1 cellular context compared by ENCODE assay signal in the genomic region with DNA sequence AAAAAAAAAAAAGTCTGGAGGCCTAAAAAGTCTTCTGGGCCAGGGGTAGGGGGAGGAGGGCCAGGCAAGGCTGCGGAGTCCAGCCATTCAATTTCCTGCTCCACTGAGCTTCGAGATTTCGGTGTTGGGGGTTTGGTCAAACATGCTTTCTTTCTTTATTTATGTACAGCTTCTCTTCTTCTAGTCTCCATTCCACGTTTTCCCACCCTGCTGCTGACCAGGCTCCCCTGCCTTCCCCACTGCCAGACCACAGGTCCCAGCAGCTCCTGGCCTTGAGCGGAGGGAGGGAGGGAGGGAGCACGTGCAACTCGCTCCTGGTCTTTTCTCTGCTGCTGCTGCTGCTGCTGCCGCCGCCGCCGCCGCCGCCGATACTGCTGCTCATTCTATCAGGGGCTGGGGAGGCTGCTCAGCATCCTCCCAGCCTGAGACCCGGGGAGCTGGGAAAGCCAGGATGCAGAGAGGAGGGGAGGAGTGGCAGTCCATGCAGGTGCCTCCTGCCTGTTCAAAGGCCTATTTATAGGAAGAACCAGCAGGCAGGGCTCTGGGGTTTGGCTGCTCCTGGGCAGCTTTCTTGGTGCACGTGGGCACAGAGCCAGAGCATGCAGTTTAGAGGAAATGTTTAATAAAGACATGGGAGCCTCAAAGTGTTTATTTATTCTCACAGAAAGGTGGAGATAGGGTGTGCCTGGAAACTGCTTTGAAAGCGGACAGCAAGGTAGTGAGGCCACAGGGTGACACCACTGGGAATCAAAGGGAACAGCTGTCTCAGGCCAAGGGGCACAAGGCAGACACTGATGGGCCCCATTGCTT.
TF ChIP-seq lines count a peak whose summit lies in the region.

No MANE protein-coding gene starts in this region.

TF ChIP-seq in HepG2, 621 proteins besides CTCF, POLR2A, EP300 and RAD21 (continued from another document and continues in another):
- TF ChIP-seq, protein P1, sequence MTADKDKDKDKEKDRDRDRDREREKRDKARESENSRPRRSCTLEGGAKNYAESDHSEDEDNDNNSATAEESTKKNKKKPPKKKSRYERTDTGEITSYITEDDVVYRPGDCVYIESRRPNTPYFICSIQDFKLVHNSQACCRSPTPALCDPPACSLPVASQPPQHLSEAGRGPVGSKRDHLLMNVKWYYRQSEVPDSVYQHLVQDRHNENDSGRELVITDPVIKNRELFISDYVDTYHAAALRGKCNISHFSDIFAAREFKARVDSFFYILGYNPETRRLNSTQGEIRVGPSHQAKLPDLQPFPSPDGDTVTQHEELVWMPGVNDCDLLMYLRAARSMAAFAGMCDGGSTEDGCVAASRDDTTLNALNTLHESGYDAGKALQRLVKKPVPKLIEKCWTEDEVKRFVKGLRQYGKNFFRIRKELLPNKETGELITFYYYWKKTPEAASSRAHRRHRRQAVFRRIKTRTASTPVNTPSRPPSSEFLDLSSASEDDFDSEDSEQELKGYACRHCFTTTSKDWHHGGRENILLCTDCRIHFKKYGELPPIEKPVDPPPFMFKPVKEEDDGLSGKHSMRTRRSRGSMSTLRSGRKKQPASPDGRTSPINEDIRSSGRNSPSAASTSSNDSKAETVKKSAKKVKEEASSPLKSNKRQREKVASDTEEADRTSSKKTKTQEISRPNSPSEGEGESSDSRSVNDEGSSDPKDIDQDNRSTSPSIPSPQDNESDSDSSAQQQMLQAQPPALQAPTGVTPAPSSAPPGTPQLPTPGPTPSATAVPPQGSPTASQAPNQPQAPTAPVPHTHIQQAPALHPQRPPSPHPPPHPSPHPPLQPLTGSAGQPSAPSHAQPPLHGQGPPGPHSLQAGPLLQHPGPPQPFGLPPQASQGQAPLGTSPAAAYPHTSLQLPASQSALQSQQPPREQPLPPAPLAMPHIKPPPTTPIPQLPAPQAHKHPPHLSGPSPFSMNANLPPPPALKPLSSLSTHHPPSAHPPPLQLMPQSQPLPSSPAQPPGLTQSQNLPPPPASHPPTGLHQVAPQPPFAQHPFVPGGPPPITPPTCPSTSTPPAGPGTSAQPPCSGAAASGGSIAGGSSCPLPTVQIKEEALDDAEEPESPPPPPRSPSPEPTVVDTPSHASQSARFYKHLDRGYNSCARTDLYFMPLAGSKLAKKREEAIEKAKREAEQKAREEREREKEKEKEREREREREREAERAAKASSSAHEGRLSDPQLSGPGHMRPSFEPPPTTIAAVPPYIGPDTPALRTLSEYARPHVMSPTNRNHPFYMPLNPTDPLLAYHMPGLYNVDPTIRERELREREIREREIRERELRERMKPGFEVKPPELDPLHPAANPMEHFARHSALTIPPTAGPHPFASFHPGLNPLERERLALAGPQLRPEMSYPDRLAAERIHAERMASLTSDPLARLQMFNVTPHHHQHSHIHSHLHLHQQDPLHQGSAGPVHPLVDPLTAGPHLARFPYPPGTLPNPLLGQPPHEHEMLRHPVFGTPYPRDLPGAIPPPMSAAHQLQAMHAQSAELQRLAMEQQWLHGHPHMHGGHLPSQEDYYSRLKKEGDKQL (CRISPR knock-in tag; IDR thresholded peaks at IDR 0.05; ENCODE audit: low read depth) = no peak
- TF ChIP-seq WIZ (CRISPR knock-in tag; IDR thresholded peaks at IDR 0.05) (no peak; the same call in 1 of the 2 replicates), ZNF564 (CRISPR knock-in tag; IDR thresholded peaks at IDR 0.05) (peak; percentile 32; the same call in 1 of the 2 replicates), ZNF672 (CRISPR knock-in tag; IDR thresholded peaks at IDR 0.05) (no peak), ZNF180 (CRISPR knock-in tag; IDR thresholded peaks at IDR 0.05; ENCODE audit: borderline replicate concordance, low read depth) (no peak), ZNF75D (CRISPR knock-in tag; IDR thresholded peaks at IDR 0.05; ENCODE audit: borderline replicate concordance) (no peak), IRX3 (CRISPR knock-in tag; IDR thresholded peaks at IDR 0.05; ENCODE audit: borderline replicate concordance, low read depth) (no peak), HNRNPK (IDR thresholded peaks at IDR 0.05; ENCODE audit: low read depth, low read length, poor library complexity, severe bottlenecking) (no peak), MYNN (CRISPR knock-in tag; IDR thresholded peaks at IDR 0.05; ENCODE audit: low read depth) (peak; percentile 54; the same call in 1 of the 2 replicates), ZFP37 (CRISPR knock-in tag; IDR thresholded peaks at IDR 0.05; ENCODE audit: borderline replicate concordance) (peak; percentile 39; the same call in 1 of the 2 replicates), NR3C1 (CRISPR knock-in tag; IDR thresholded peaks at IDR 0.05) (no peak), POLR2AphosphoS5 (IDR thresholded peaks at IDR 0.05; ENCODE audit: low read depth, low read length) (no peak), RORA (CRISPR knock-in tag; IDR thresholded peaks at IDR 0.05) (no peak), PBX3 (CRISPR knock-in tag; IDR thresholded peaks at IDR 0.05; ENCODE audit: borderline replicate concordance) (no peak), ZBTB37 (CRISPR knock-in tag; IDR thresholded peaks at IDR 0.05) (no peak), PHF5A (CRISPR knock-in tag; IDR thresholded peaks at IDR 0.05; ENCODE audit: low read depth, unreplicated experiment) (no peak), MBD4 (IDR thresholded peaks at IDR 0.05; ENCODE audit: borderline replicate concordance, low read length) (no peak), HMG20A (CRISPR knock-in tag; IDR thresholded peaks at IDR 0.05; ENCODE audit: borderline replicate concordance) (peak; percentile 66), PCBP2 (optimal IDR thresholded peaks at IDR 0.05; ENCODE audit: low read depth, low read length, poor library complexity, severe bottlenecking) (no peak), ZNF256 (CRISPR knock-in tag; conservative IDR thresholded peaks at IDR 0.05) (no peak), THRA (CRISPR knock-in tag; IDR thresholded peaks at IDR 0.05; ENCODE audit: borderline replicate concordance) (peak; percentile 47), EEA1 (CRISPR knock-in tag; IDR thresholded peaks at IDR 0.05; ENCODE audit: borderline replicate concordance) (peak; percentile 51; the same call in 1 of the 2 replicates), RFX1 (IDR thresholded peaks at IDR 0.05) (no peak), ZFP36L1 (CRISPR knock-in tag; IDR thresholded peaks at IDR 0.05) (peak; percentile 45; the same call in 1 of the 2 replicates), ZNF33A (CRISPR knock-in tag; IDR thresholded peaks at IDR 0.05; ENCODE audit: borderline replicate concordance) (no peak), RFX3 (CRISPR knock-in tag; IDR thresholded peaks at IDR 0.05) (no peak)
- TF ChIP-seq, protein P2, sequence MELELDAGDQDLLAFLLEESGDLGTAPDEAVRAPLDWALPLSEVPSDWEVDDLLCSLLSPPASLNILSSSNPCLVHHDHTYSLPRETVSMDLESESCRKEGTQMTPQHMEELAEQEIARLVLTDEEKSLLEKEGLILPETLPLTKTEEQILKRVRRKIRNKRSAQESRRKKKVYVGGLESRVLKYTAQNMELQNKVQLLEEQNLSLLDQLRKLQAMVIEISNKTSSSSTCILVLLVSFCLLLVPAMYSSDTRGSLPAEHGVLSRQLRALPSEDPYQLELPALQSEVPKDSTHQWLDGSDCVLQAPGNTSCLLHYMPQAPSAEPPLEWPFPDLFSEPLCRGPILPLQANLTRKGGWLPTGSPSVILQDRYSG (CRISPR knock-in tag; IDR thresholded peaks at IDR 0.05) = no peak
- TF ChIP-seq, protein P3, sequence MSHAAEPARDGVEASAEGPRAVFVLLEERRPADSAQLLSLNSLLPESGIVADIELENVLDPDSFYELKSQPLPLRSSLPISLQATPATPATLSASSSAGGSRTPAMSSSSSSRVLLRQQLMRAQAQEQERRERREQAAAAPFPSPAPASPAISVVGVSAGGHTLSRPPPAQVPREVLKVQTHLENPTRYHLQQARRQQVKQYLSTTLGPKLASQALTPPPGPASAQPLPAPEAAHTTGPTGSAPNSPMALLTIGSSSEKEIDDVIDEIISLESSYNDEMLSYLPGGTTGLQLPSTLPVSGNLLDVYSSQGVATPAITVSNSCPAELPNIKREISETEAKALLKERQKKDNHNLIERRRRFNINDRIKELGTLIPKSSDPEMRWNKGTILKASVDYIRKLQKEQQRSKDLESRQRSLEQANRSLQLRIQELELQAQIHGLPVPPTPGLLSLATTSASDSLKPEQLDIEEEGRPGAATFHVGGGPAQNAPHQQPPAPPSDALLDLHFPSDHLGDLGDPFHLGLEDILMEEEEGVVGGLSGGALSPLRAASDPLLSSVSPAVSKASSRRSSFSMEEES (CRISPR knock-in tag; IDR thresholded peaks at IDR 0.05) = peak; percentile 66
- TF ChIP-seq, protein P4, sequence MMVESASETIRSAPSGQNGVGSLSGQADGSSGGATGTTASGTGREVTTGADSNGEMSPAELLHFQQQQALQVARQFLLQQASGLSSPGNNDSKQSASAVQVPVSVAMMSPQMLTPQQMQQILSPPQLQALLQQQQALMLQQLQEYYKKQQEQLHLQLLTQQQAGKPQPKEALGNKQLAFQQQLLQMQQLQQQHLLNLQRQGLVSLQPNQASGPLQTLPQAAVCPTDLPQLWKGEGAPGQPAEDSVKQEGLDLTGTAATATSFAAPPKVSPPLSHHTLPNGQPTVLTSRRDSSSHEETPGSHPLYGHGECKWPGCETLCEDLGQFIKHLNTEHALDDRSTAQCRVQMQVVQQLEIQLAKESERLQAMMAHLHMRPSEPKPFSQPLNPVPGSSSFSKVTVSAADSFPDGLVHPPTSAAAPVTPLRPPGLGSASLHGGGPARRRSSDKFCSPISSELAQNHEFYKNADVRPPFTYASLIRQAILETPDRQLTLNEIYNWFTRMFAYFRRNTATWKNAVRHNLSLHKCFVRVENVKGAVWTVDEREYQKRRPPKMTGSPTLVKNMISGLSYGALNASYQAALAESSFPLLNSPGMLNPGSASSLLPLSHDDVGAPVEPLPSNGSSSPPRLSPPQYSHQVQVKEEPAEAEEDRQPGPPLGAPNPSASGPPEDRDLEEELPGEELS (CRISPR knock-in tag; IDR thresholded peaks at IDR 0.05) = peak; percentile 38
